19 cellular contexts compared by ENCODE assay signal in the genomic region with DNA sequence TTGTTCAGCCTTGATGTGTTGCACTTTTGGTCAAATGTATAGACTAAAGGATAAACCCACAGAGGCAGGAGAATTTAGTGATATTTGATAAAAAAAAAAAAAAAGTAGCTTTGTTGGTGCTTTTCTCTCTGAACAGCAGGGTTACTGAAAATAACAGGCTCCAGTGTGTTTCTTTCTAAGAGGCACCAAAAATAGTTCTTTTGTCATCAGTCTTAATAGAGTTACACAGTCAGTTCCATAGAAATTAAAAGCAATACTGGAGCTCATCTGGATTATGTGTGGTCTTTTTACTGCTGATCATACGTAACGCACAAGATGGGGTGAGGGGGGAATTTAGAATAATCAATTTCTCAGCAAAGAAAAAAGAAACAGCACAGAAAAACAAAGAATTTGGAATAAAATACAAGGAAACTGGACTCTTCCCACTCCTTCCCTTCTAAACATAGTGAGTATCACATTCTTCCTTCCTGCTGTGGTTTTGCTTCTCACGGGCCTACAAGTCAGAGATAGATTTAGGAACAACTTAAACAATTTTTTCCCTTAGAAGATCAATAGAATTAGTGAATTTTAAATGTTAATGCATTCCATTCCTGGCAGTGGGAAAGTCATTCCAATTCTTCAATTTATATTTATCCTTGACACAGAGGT.
DNase-seq lines count a peak whose midpoint lies in the region; ATAC-seq and TF ChIP-seq lines count a peak whose summit lies in the region.
"Had no signal": no experiment of that assay in that cellular context is flagged by ENCODE, and none has a peak within 500 bp of the region (broad histone marks: within the 10 kb centered on the region; RNA-seq: fewer than 3 reads in every experiment).

No MANE protein-coding gene starts in this region.

- TF ChIP-seq CTCF in heart right ventricle (IDR thresholded peaks at IDR 0.05) (no peak), brain microvascular endothelial cell (IDR thresholded peaks at IDR 0.05; ENCODE audit: low read depth, low read length, missing control alignments) (no peak), thoracic aorta (IDR thresholded peaks at IDR 0.05) (no peak)

- H3K4me3 ChIP-seq in heart right ventricle (no peak overlapping the region), brain microvascular endothelial cell (ENCODE audit: low read depth, low read length) (no peak overlapping the region), mesodermal cell (ENCODE audit: extremely low read depth, insufficient read depth, low read length, poor library complexity, severe bottlenecking) (no peak overlapping the region), thoracic aorta (no peak overlapping the region)
- H3K4me3 ChIP-seq: GM23338 had no signal

- intact Hi-C loops in heart right ventricle (cut with DNase I) (loop anchor here in 3 of 10 donors (10.0 kb wide), 2 partner anchors 292 to 402 kb away; no protein-coding TSS in a partner anchor), left cardiac atrium (cut with DNase I) (no loop called here)

- H3K27ac ChIP-seq in heart right ventricle, result peak overlapping the region in 7 of 10 donors; percentile 21 to 78 (median 50)
- H3K27ac ChIP-seq in brain microvascular endothelial cell, result peak overlapping the region; percentile 67
- H3K27ac ChIP-seq in mesodermal cell (ENCODE audit: low read depth, low read length, severe bottlenecking), result peak overlapping the region; percentile 36
- H3K27ac ChIP-seq in thoracic aorta, result peak overlapping the region; percentile 6 to 32
- H3K27ac ChIP-seq: HL-60 had no signal

- ATAC-seq in heart right ventricle (peak in 4 of 8 donors; percentile 28 to 75 (median 56)), left cardiac atrium (no peak), thoracic aorta (ENCODE audit: insufficient number of reproducible peaks, low FRiP score, low read depth) (no peak), HG02885 (IDR thresholded peaks at IDR 0.05; ENCODE audit: poor library complexity, unreplicated experiment) (no peak), GM19467 (IDR thresholded peaks at IDR 0.05; ENCODE audit: unreplicated experiment) (no peak)
- ATAC-seq: GM23338 had no signal

- in situ Hi-C loops in brain microvascular endothelial cell (cut with HindIII; ENCODE audit: low pct_ligation_motif_present, low sequenced_read_pairs), result no loop called here

- H3K4me1 ChIP-seq in heart right ventricle (peaks cover 0 to 51% (median 41%) of the 10 kb centered on the region in 9 donors), mesodermal cell (ENCODE audit: control insufficient read depth, insufficient read depth, low read length, poor library complexity, severe bottlenecking) (peaks cover 4% of the 10 kb centered on the region), thoracic aorta (ENCODE audit: control insufficient read depth in 1 of 2, low read depth in 2 of 2) (peaks cover 14 to 50% of the 10 kb centered on the region in 2 donors)
- H3K4me1 ChIP-seq: Caco-2 had no signal

- DNase-seq in heart right ventricle (no peak), left cardiac atrium (no peak), brain microvascular endothelial cell (peak; percentile 45), thoracic aorta (ENCODE audit: low spot score) (no peak), NCI-H128 (lab: John Stamatoyannopoulos, UW; ENCODE audit: unreplicated experiment) (no peak)
- DNase-seq: 8988T, Caco-2, DMS53, KBM-7, NCI-H1092 treated with DMSO at 0.1 percent for 48 hours, NCI-H1694 treated with DMSO at 0.1 percent for 48 hours, NCI-H446 treated with DMSO at 0.1 percent for 48 hours, NCI-H774, SHP77 treated with DMSO at 0.1 percent for 48 hours had no signal

- WGBS in heart right ventricle, 2 donors, result 46 to 71% methylated on average over 3 of the region's 3 CpGs
- no CpG with 5 or more reads among the region's 3 CpGs for WGBS in mesodermal cell (ENCODE audit: insufficient coverage in 2 of 2), 2 experiments

- no peaks in the 10 kb centered on the region for H3K27me3 ChIP-seq in heart right ventricle
- H3K27me3 ChIP-seq in brain microvascular endothelial cell (replicated peaks), result no peaks in the 10 kb centered on the region
- no peaks in the 10 kb centered on the region for H3K27me3 ChIP-seq in thoracic aorta (replicated peaks; ENCODE audit: insufficient read depth)

- no peaks in the 10 kb centered on the region for H3K9me3 ChIP-seq in heart right ventricle
- no peaks in the 10 kb centered on the region for H3K9me3 ChIP-seq in mesodermal cell (ENCODE audit: control insufficient read depth, low read length)
- H3K9me3 ChIP-seq in thoracic aorta, result no peaks in the 10 kb centered on the region
- H3K9me3 ChIP-seq: Caco-2 had no signal

- no peaks in the 10 kb centered on the region for H3K36me3 ChIP-seq in heart right ventricle
- no peaks in the 10 kb centered on the region for H3K36me3 ChIP-seq in brain microvascular endothelial cell (replicated peaks)
- H3K36me3 ChIP-seq in mesodermal cell (ENCODE audit: control insufficient read depth, insufficient read depth, low read length), result no peaks in the 10 kb centered on the region
- no peaks in the 10 kb centered on the region for H3K36me3 ChIP-seq in thoracic aorta
